Comparison of ENCODE assay signal across 1 cellular context in the genomic region with DNA sequence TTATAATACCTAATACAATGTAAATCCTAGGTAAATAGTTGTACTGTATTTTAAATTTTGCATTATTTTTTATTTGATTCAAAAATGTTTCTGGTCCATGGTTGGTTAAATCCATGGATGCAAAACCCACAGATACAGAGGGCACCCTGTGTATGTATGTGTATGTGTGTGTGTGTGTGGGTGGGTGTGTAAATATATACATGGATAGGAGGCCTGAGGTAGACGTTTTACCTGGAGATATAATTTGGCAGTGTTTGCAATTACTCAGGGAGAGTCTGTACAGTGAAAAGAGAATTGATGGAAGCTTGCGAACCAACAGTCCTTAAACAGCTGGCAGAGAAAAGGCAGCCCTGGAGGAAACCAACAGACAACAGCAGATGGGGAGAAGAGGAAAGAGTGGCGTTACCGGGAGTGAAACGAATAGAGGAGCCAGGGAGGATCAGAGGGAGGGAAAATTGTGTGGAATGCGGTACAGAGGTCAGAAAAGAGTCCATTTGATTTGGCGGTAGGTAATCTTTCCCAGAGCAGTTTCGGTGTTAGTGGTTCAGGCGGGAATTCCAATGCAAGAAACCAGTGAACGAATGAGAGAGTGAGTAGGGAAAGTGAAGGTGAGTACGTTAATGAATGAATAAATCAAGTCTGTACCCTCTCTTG.
TF ChIP-seq lines count a peak whose summit lies in the region.

No MANE protein-coding gene starts in this region.

TF ChIP-seq in K562, 482 proteins besides CTCF, POLR2A, EP300 and RAD21 (continued from another document and continues in another):
- no peak for TF ChIP-seq ZNF407 (IDR thresholded peaks at IDR 0.05; ENCODE audit: low read depth)
- no peak for TF ChIP-seq FOXK1 (CRISPR knock-in tag; IDR thresholded peaks at IDR 0.05; ENCODE audit: borderline replicate concordance)
- TF ChIP-seq RBM22 (IDR thresholded peaks at IDR 0.05; ENCODE audit: low read depth, low read length, poor library complexity, severe bottlenecking): no peak
- TF ChIP-seq POLR2B (IDR thresholded peaks at IDR 0.05; ENCODE audit: low read depth, partially characterized antibody): peak; percentile 9
- TF ChIP-seq RBM25 (IDR thresholded peaks at IDR 0.05; ENCODE audit: low read depth, low read length, severe bottlenecking): no peak
- TF ChIP-seq SNRNP70 (optimal IDR thresholded peaks at IDR 0.05; ENCODE audit: low read depth, low read length): no peak
- TF ChIP-seq HMG20B (CRISPR knock-in tag; IDR thresholded peaks at IDR 0.05): no peak
- no peak for TF ChIP-seq ZNF57 (CRISPR knock-in tag; IDR thresholded peaks at IDR 0.05)
- no peak for TF ChIP-seq RCOR1 (IDR thresholded peaks at IDR 0.05; ENCODE audit: borderline replicate concordance in 1 of 2, low read depth in 2 of 2, low read length in 2 of 2)
- TF ChIP-seq, protein P1, sequence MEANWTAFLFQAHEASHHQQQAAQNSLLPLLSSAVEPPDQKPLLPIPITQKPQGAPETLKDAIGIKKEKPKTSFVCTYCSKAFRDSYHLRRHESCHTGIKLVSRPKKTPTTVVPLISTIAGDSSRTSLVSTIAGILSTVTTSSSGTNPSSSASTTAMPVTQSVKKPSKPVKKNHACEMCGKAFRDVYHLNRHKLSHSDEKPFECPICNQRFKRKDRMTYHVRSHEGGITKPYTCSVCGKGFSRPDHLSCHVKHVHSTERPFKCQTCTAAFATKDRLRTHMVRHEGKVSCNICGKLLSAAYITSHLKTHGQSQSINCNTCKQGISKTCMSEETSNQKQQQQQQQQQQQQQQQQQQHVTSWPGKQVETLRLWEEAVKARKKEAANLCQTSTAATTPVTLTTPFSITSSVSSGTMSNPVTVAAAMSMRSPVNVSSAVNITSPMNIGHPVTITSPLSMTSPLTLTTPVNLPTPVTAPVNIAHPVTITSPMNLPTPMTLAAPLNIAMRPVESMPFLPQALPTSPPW (CRISPR knock-in tag; IDR thresholded peaks at IDR 0.05): no peak
- no peak for TF ChIP-seq SMARCB1 (IDR thresholded peaks at IDR 0.05; ENCODE audit: insufficient read length, low read depth)
- TF ChIP-seq, protein P2, sequence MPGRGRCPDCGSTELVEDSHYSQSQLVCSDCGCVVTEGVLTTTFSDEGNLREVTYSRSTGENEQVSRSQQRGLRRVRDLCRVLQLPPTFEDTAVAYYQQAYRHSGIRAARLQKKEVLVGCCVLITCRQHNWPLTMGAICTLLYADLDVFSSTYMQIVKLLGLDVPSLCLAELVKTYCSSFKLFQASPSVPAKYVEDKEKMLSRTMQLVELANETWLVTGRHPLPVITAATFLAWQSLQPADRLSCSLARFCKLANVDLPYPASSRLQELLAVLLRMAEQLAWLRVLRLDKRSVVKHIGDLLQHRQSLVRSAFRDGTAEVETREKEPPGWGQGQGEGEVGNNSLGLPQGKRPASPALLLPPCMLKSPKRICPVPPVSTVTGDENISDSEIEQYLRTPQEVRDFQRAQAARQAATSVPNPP (IDR thresholded peaks at IDR 0.05; ENCODE audit: borderline replicate concordance, insufficient read depth, insufficient read length): no peak
- TF ChIP-seq MYC (IDR thresholded peaks at IDR 0.05; ENCODE audit: low read depth, low read length): no peak
- no peak for TF ChIP-seq MYC (CRISPR knock-in tag; IDR thresholded peaks at IDR 0.05; ENCODE audit: borderline replicate concordance, low read depth)
- no peak for TF ChIP-seq ZNF146 (CRISPR knock-in tag; IDR thresholded peaks at IDR 0.05; ENCODE audit: unreplicated experiment)
- no peak for TF ChIP-seq WHSC1 (IDR thresholded peaks at IDR 0.05; ENCODE audit: low read length)
- TF ChIP-seq, protein P3, sequence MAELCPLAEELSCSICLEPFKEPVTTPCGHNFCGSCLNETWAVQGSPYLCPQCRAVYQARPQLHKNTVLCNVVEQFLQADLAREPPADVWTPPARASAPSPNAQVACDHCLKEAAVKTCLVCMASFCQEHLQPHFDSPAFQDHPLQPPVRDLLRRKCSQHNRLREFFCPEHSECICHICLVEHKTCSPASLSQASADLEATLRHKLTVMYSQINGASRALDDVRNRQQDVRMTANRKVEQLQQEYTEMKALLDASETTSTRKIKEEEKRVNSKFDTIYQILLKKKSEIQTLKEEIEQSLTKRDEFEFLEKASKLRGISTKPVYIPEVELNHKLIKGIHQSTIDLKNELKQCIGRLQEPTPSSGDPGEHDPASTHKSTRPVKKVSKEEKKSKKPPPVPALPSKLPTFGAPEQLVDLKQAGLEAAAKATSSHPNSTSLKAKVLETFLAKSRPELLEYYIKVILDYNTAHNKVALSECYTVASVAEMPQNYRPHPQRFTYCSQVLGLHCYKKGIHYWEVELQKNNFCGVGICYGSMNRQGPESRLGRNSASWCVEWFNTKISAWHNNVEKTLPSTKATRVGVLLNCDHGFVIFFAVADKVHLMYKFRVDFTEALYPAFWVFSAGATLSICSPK (IDR thresholded peaks at IDR 0.05; ENCODE audit: borderline replicate concordance): peak; percentile 76; the same call in 1 of the 2 replicates
- TF ChIP-seq ZNF76 (CRISPR knock-in tag; IDR thresholded peaks at IDR 0.05; ENCODE audit: borderline replicate concordance): no peak
- TF ChIP-seq ZNF282 (CRISPR knock-in tag; IDR thresholded peaks at IDR 0.05): no peak
- no peak for TF ChIP-seq CGGBP1 (CRISPR knock-in tag; IDR thresholded peaks at IDR 0.05)
- no peak for TF ChIP-seq U2AF1 (optimal IDR thresholded peaks at IDR 0.05; ENCODE audit: low read depth, low read length)
- TF ChIP-seq ZNF655 (CRISPR knock-in tag; IDR thresholded peaks at IDR 0.05): no peak
- TF ChIP-seq ZNF274 (IDR thresholded peaks at IDR 0.05; ENCODE audit: borderline replicate concordance, low read depth, low read length): no peak
- no peak for TF ChIP-seq ESRRB (CRISPR knock-in tag; IDR thresholded peaks at IDR 0.05; ENCODE audit: borderline replicate concordance)
- TF ChIP-seq ELF1 (tag; IDR thresholded peaks at IDR 0.05): no peak
- TF ChIP-seq ZFP30 (CRISPR knock-in tag; IDR thresholded peaks at IDR 0.05; ENCODE audit: borderline replicate concordance): no peak
- TF ChIP-seq TAL1 (IDR thresholded peaks at IDR 0.05): no peak
- no peak for TF ChIP-seq SP2 (IDR thresholded peaks at IDR 0.05; ENCODE audit: extremely low read depth, low read depth, low read length, poor library complexity, severe bottlenecking)
- no peak for TF ChIP-seq BRCA1 (IDR thresholded peaks at IDR 0.05)
- no peak for TF ChIP-seq BRCA1 (CRISPR knock-in tag; IDR thresholded peaks at IDR 0.05)
- no peak for TF ChIP-seq ZZZ3 (IDR thresholded peaks at IDR 0.05)
- 0 out of 2 replicates have a peak, but pooled peaks have one; percentile 3 for TF ChIP-seq NR1H2 (CRISPR knock-in tag; IDR thresholded peaks at IDR 0.05)
- no peak for TF ChIP-seq RBM15 (IDR thresholded peaks at IDR 0.05; ENCODE audit: insufficient read depth, low read length)
- peak; percentile 64 for TF ChIP-seq TEAD2 (tag; IDR thresholded peaks at IDR 0.05)
- no peak for TF ChIP-seq TCF7 (IDR thresholded peaks at IDR 0.05; ENCODE audit: borderline replicate concordance)
- no peak for TF ChIP-seq MEF2D (tag; conservative IDR thresholded peaks at IDR 0.05; ENCODE audit: low read depth)
- TF ChIP-seq TARDBP (IDR thresholded peaks at IDR 0.05): peak; percentile 57; the same call in 1 of the 2 replicates
- peak; percentile 47 for TF ChIP-seq SP1 (CRISPR knock-in tag; IDR thresholded peaks at IDR 0.05)
- peak; percentile 52; the same call in 1 of the 2 replicates for TF ChIP-seq ZBTB26 (CRISPR knock-in tag; IDR thresholded peaks at IDR 0.05)
- no peak; the same call in 1 of the 2 replicates for TF ChIP-seq NCOR1 (IDR thresholded peaks at IDR 0.05)
- TF ChIP-seq ZBTB8A (IDR thresholded peaks at IDR 0.05; ENCODE audit: partially characterized antibody): no peak
- TF ChIP-seq, protein P4, sequence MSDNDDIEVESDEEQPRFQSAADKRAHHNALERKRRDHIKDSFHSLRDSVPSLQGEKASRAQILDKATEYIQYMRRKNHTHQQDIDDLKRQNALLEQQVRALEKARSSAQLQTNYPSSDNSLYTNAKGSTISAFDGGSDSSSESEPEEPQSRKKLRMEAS (CRISPR knock-in tag; IDR thresholded peaks at IDR 0.05): no peak; the same call in 1 of the 2 replicates
- peak; percentile 71; the same call in 1 of the 2 replicates for TF ChIP-seq NKRF (IDR thresholded peaks at IDR 0.05; ENCODE audit: borderline replicate concordance)
- TF ChIP-seq ERF (CRISPR knock-in tag; IDR thresholded peaks at IDR 0.05): no peak
- no peak for TF ChIP-seq ZFPM2 (CRISPR knock-in tag; IDR thresholded peaks at IDR 0.05)
